28 cellular contexts compared by ENCODE assay signal in genomic region chr6:88702956-88703556, GRCh38.
"Had no signal": no experiment of that assay in that cellular context is flagged by ENCODE, and none has a peak within 500 bp of the region (broad histone marks: within the 10 kb centered on the region; RNA-seq: fewer than 3 reads in every experiment).

No MANE protein-coding gene starts in this region.

- H3K4me1 Mint-ChIP-seq: nephron progenitor cell had no signal

- H3K27ac ChIP-seq: colonic mucosa, foreskin keratinocyte, gastroesophageal sphincter, heart left ventricle, hepatocyte, lower lobe of right lung, prostate gland, right atrium auricular region, suprapubic skin, transverse colon, upper lobe of right lung, uterus had no signal

- H3K79me2 ChIP-seq: hepatocyte had no signal

- H3K4me3 ChIP-seq: colonic mucosa, gastroesophageal sphincter, heart left ventricle, hepatocyte, lower lobe of right lung, prostate gland, right atrium auricular region, smooth muscle cell, suprapubic skin, transverse colon, upper lobe of right lung, uterus had no signal

- H2AFZ ChIP-seq: hepatocyte had no signal

- H3K27me3 Mint-ChIP-seq: dendritic cell treated with granulocyte-macrophage colony-stimulating factor and Interleukin-4, amounts not matched to agents 40 ng/mL and 50 ng/mL, for 4 days; naive thymus-derived CD8-positive, alpha-beta T cell; stimulated activated naive CD8-positive, alpha-beta T cell treated with anti-CD3 and anti-CD28 coated beads, Interleukin-15, amount 100 ng/mL, for 72 hours had no signal

- H3K4me2 ChIP-seq: hepatocyte, smooth muscle cell had no signal

- H3K36me3 ChIP-seq: colonic mucosa, gastroesophageal sphincter, heart left ventricle, lower lobe of right lung, prostate gland, right atrium auricular region, suprapubic skin, transverse colon, upper lobe of right lung, uterus had no signal

- H3K4me3 Mint-ChIP-seq: dendritic cell treated with granulocyte-macrophage colony-stimulating factor and Interleukin-4, amounts not matched to agents 40 ng/mL and 50 ng/mL, for 4 days; naive thymus-derived CD8-positive, alpha-beta T cell; nephron progenitor cell; stimulated activated naive CD8-positive, alpha-beta T cell treated with anti-CD3 and anti-CD28 coated beads, Interleukin-15, amount 100 ng/mL, for 72 hours had no signal

- H3K27ac Mint-ChIP-seq: dendritic cell treated with granulocyte-macrophage colony-stimulating factor and Interleukin-4, amounts not matched to agents 40 ng/mL and 50 ng/mL, for 4 days; naive thymus-derived CD8-positive, alpha-beta T cell; nephron progenitor cell had no signal

- H3K9me3 ChIP-seq: colonic mucosa, gastroesophageal sphincter, lower lobe of right lung, prostate gland, right atrium auricular region, suprapubic skin, transverse colon, upper lobe of right lung, uterus had no signal

- H3K27me3 ChIP-seq: colonic mucosa, foreskin keratinocyte, gastroesophageal sphincter, heart left ventricle, hepatocyte, right atrium auricular region, suprapubic skin, transverse colon, upper lobe of right lung, uterus had no signal

- H3K9me3 Mint-ChIP-seq: dendritic cell treated with granulocyte-macrophage colony-stimulating factor and Interleukin-4, amounts not matched to agents 40 ng/mL and 50 ng/mL, for 4 days; nephron progenitor cell had no signal

- DNase-seq: colonic mucosa; effector memory CD4-positive, alpha-beta T cell; erythroblast; foreskin keratinocyte; heart left ventricle; islet precursor cell; left ventricle myocardium superior; lower lobe of right lung; naive thymus-derived CD8-positive, alpha-beta T cell; nephron progenitor cell; nucleus accumbens; stimulated activated CD4-positive, alpha-beta T cell treated with anti-CD3 and anti-CD28 coated beads, Interleukin-12 subunit alpha, Interleukin-12 subunit beta, amount 100 ng/mL, for 4 hours; stimulated activated CD4-positive, alpha-beta T cell treated with anti-CD3 and anti-CD28 coated beads, Interleukin-1b, Interleukin-23, amount 100 ng/mL, for 48 hours; stimulated activated CD4-positive, alpha-beta T cell treated with anti-CD3 and anti-CD28 coated beads, Interleukin-4, amount 100 ng/mL, for 1 hour; stimulated activated CD8-positive, alpha-beta memory T cell treated with anti-CD3 and anti-CD28 coated beads, Interleukin-4, amount 100 ng/mL, for 48 hours; stimulated activated naive CD4-positive, alpha-beta T cell; stimulated activated naive CD8-positive, alpha-beta T cell treated with anti-CD3 and anti-CD28 coated beads, Interleukin-15, amount 100 ng/mL, for 72 hours; transverse colon; upper lobe of right lung; uterus had no signal

- ATAC-seq: foreskin keratinocyte; gastroesophageal sphincter; heart left ventricle; left ventricle myocardium superior; lower lobe of right lung; naive thymus-derived CD8-positive, alpha-beta T cell; sciatic nerve; stimulated activated naive CD8-positive, alpha-beta T cell treated with anti-CD3 and anti-CD28 coated beads, Interleukin-15, amount 100 ng/mL, for 72 hours; upper lobe of right lung had no signal

- H3K4me1 ChIP-seq: colonic mucosa, foreskin keratinocyte, gastroesophageal sphincter, heart left ventricle, lower lobe of right lung, prostate gland, suprapubic skin, transverse colon, upper lobe of right lung, uterus had no signal
